1 cellular context compared by ENCODE assay signal in genomic region chr5:181221792-181222629, GRCh38.
TF ChIP-seq lines count a peak whose summit lies in the region.

No MANE protein-coding gene starts in this region.

TF ChIP-seq in HepG2, 621 proteins besides CTCF, POLR2A, EP300 and RAD21 (continued from another document and continues in another):
- TF ChIP-seq ZNF775 (CRISPR knock-in tag; IDR thresholded peaks at IDR 0.05; ENCODE audit: borderline replicate concordance) (no peak; the same call in 1 of the 2 replicates), TSC22D2 (CRISPR knock-in tag; IDR thresholded peaks at IDR 0.05; ENCODE audit: borderline replicate concordance) (no peak), RFX5 (IDR thresholded peaks at IDR 0.05; ENCODE audit: low read depth, low read length) (no peak), ZNF530 (CRISPR knock-in tag; IDR thresholded peaks at IDR 0.05; ENCODE audit: low read depth) (no peak), JARID2 (CRISPR knock-in tag; IDR thresholded peaks at IDR 0.05; ENCODE audit: insufficient replicate concordance) (no peak), MED1 (CRISPR knock-in tag; IDR thresholded peaks at IDR 0.05) (peak; percentile 62), ZNF34 (CRISPR knock-in tag; IDR thresholded peaks at IDR 0.05; ENCODE audit: borderline replicate concordance) (peak; percentile 83; the same call in 1 of the 2 replicates), RERE (CRISPR knock-in tag; IDR thresholded peaks at IDR 0.05; ENCODE audit: low read depth) (no peak; the same call in 1 of the 2 replicates), JUND (CRISPR knock-in tag; IDR thresholded peaks at IDR 0.05) (peak; percentile 63), FOSL1 (CRISPR knock-in tag; IDR thresholded peaks at IDR 0.05; ENCODE audit: borderline replicate concordance) (no peak), ZBTB33 (CRISPR knock-in tag; IDR thresholded peaks at IDR 0.05) (peak; percentile 35), PHF21A (CRISPR knock-in tag; IDR thresholded peaks at IDR 0.05) (peak; percentile 92), ZNF160 (CRISPR knock-in tag; IDR thresholded peaks at IDR 0.05) (peak; percentile 55; the same call in 1 of the 2 replicates), POLR2G (IDR thresholded peaks at IDR 0.05; ENCODE audit: low read depth, low read length) (no peak), RARG (CRISPR knock-in tag; IDR thresholded peaks at IDR 0.05; ENCODE audit: low read depth) (no peak), ZKSCAN5 (CRISPR knock-in tag; IDR thresholded peaks at IDR 0.05) (no peak), SKI (IDR thresholded peaks at IDR 0.05; ENCODE audit: partially characterized antibody) (peak; percentile 32), ZNF557 (CRISPR knock-in tag; IDR thresholded peaks at IDR 0.05) (no peak), ZNF318 (CRISPR knock-in tag; IDR thresholded peaks at IDR 0.05) (no peak), AKAP8 (CRISPR knock-in tag; IDR thresholded peaks at IDR 0.05) (no peak), ZNF44 (CRISPR knock-in tag; IDR thresholded peaks at IDR 0.05) (peak; percentile 45; the same call in 1 of the 2 replicates), ZZZ3 (CRISPR knock-in tag; IDR thresholded peaks at IDR 0.05; ENCODE audit: borderline replicate concordance) (no peak), NCOA1 (CRISPR knock-in tag; IDR thresholded peaks at IDR 0.05) (peak; percentile 87), ZNF788 (CRISPR knock-in tag; IDR thresholded peaks at IDR 0.05; ENCODE audit: borderline replicate concordance) (no peak; the same call in 1 of the 2 replicates), CBX1 (IDR thresholded peaks at IDR 0.05; ENCODE audit: low read depth) (peak; percentile 87), ZNF607 (CRISPR knock-in tag; IDR thresholded peaks at IDR 0.05; ENCODE audit: borderline replicate concordance) (peak; percentile 56), HNF1A (IDR thresholded peaks at IDR 0.05; ENCODE audit: low read depth) (0 out of 2 replicates have a peak, but pooled peaks have one; percentile 44), HNF1A (CRISPR knock-in tag; IDR thresholded peaks at IDR 0.05; ENCODE audit: borderline replicate concordance) (0 out of 2 replicates have a peak, but pooled peaks have one; percentile 29), ZNF691 (CRISPR knock-in tag; IDR thresholded peaks at IDR 0.05; ENCODE audit: borderline replicate concordance, low read depth) (peak; percentile 49), TOPORS (CRISPR knock-in tag; IDR thresholded peaks at IDR 0.05) (peak; percentile 76; the same call in 1 of the 2 replicates), DPF2 (CRISPR knock-in tag; IDR thresholded peaks at IDR 0.05; ENCODE audit: borderline replicate concordance, low read depth) (no peak), ZNF703 (CRISPR knock-in tag; IDR thresholded peaks at IDR 0.05; ENCODE audit: borderline replicate concordance) (no peak; the same call in 1 of the 2 replicates)
- TF ChIP-seq, protein P1, sequence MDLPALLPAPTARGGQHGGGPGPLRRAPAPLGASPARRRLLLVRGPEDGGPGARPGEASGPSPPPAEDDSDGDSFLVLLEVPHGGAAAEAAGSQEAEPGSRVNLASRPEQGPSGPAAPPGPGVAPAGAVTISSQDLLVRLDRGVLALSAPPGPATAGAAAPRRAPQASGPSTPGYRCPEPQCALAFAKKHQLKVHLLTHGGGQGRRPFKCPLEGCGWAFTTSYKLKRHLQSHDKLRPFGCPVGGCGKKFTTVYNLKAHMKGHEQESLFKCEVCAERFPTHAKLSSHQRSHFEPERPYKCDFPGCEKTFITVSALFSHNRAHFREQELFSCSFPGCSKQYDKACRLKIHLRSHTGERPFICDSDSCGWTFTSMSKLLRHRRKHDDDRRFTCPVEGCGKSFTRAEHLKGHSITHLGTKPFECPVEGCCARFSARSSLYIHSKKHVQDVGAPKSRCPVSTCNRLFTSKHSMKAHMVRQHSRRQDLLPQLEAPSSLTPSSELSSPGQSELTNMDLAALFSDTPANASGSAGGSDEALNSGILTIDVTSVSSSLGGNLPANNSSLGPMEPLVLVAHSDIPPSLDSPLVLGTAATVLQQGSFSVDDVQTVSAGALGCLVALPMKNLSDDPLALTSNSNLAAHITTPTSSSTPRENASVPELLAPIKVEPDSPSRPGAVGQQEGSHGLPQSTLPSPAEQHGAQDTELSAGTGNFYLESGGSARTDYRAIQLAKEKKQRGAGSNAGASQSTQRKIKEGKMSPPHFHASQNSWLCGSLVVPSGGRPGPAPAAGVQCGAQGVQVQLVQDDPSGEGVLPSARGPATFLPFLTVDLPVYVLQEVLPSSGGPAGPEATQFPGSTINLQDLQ (CRISPR knock-in tag; IDR thresholded peaks at IDR 0.05): peak; percentile 89
